In genomic region chr7:134985894-134986362, GRCh38 we compare ENCODE assay signal across 8 cellular contexts. TPM values are rescaled to one million over a fixed set of nuclear protein-coding genes. Genes with fewer than 3 reads are reported as not detected.
DNase-seq lines count a peak whose midpoint lies in the region; ATAC-seq and TF ChIP-seq lines count a peak whose summit lies in the region.

No MANE protein-coding gene starts in this region.

- WGBS in SK-N-SH (ENCODE audit: low lambda C conversion rate), result 52% methylated on average over 8 of the region's 8 CpGs
- 61% methylated on average over 8 of the region's 8 CpGs for WGBS in hepatocyte (ENCODE audit: low lambda C conversion rate, missing lambda C conversion rate)
- WGBS in stomach, 5 donors, result 48 to 52% (median 51%) methylated on average over 8 of the region's 8 CpGs

- no peak for TF ChIP-seq EP300 in SK-N-SH (IDR thresholded peaks at IDR 0.05; ENCODE audit: borderline replicate concordance in 1 of 2, low read depth in 1 of 2, low read length in 1 of 2)
- TF ChIP-seq EP300 in stomach (IDR thresholded peaks at IDR 0.05), result no peak

- TF ChIP-seq CTCF in HFFc6 (IDR thresholded peaks at IDR 0.05) (no peak), SK-N-SH (IDR thresholded peaks at IDR 0.05) (no peak), hepatocyte (IDR thresholded peaks at IDR 0.05; ENCODE audit: poor library complexity) (no peak), stomach (IDR thresholded peaks at IDR 0.05) (no peak)

- peak overlapping the region; percentile 94 for H2AFZ ChIP-seq in SK-N-SH (ENCODE audit: low read depth)
- peak overlapping the region; percentile 79 for H2AFZ ChIP-seq in hepatocyte

- POLR2A ChIA-PET in SK-N-SH (lab: Yijun Ruan, JAX), result interaction anchor here (0.8 to 1.7 kb wide), 5 partner anchors 16 to 528 kb away, joined by 3 to 6 read pairs (median 3); partner anchors contain the start of genes AKR1B1 and CYREN

- intact Hi-C loops in stomach (cut with DNase I; ENCODE audit: low total_unique reads), result no loop called here

- CTCF ChIA-PET in SK-N-SH (lab: Yijun Ruan, JAX), result interaction anchor here (0.7 to 3.2 kb wide), 20 partner anchors 9 to 438 kb away, joined by 3 to 12 read pairs (median 4); partner anchors contain the start of gene CYREN

- peak overlapping the region; percentile 98 for H3K4me3 ChIP-seq in SK-N-SH (ENCODE audit: low read depth in 2 of 2, low read length in 1 of 2)
- H3K4me3 ChIP-seq in hepatocyte, result no peak overlapping the region
- peak overlapping the region; percentile 60 to 76 (median 70) for H3K4me3 ChIP-seq in stomach

- peak overlapping the region; percentile 93 for H3K4me2 ChIP-seq in SK-N-SH
- H3K4me2 ChIP-seq in hepatocyte, result peak overlapping the region; percentile 76

- H3K9me3 ChIP-seq in SK-N-SH, result 0 out of 2 replicates have a peak, but pooled peaks cover 4% of the 10 kb centered on the region
- H3K9me3 ChIP-seq in hepatocyte (ENCODE audit: low read depth), result no peaks in the 10 kb centered on the region
- H3K9me3 ChIP-seq in stomach, result no peaks in the 10 kb centered on the region

- TF ChIP-seq POLR2A in stomach (IDR thresholded peaks at IDR 0.05), result no peak

- no peak for DNase-seq in HFFc6
- no peak for DNase-seq in SK-N-SH
- no peak for DNase-seq in hepatocyte (ENCODE audit: low spot score)
- DNase-seq in stomach, result no peak
- DNase-seq in SW480 (ENCODE audit: low spot score), result no peak
- DNase-seq in RKO (ENCODE audit: low spot score), result no peak
- no peak for DNase-seq in GM03348 (ENCODE audit: low spot score)

- no peaks in the 10 kb centered on the region for H3F3A ChIP-seq in SK-N-SH (replicated peaks; ENCODE audit: insufficient read depth)

- H3K9ac ChIP-seq in SK-N-SH, result peak overlapping the region; percentile 79

- H3K9me2 ChIP-seq in SK-N-SH (no peaks in the 10 kb centered on the region; the same call in 1 of the 2 replicates), hepatocyte (replicated peaks; ENCODE audit: insufficient read depth) (no peaks in the 10 kb centered on the region)

- peaks cover 30% of the 10 kb centered on the region for H3K4me1 Mint-ChIP-seq in HFFc6 (ENCODE audit: low read depth)

- H4K20me1 ChIP-seq in SK-N-SH (ENCODE audit: insufficient read depth), result no peaks in the 10 kb centered on the region
- H4K20me1 ChIP-seq in hepatocyte (ENCODE audit: insufficient read depth, poor library complexity, severe bottlenecking), result no peaks in the 10 kb centered on the region

- peak overlapping the region; percentile 98 for H3K4me3 Mint-ChIP-seq in HFFc6

- H3K27ac ChIP-seq in SK-N-SH (ENCODE audit: low read depth in 2 of 2, low read length in 1 of 2), result peak overlapping the region; percentile 71 to 96
- peak overlapping the region; percentile 89 for H3K27ac ChIP-seq in hepatocyte
- H3K27ac ChIP-seq in stomach, result peak overlapping the region; percentile 86 to 96 (median 94)

- no peak for TF ChIP-seq RAD21 in SK-N-SH (IDR thresholded peaks at IDR 0.05; ENCODE audit: low read length)

- H3K27me3 ChIP-seq in SK-N-SH (ENCODE audit: insufficient read depth) (no peaks in the 10 kb centered on the region), hepatocyte (no peaks in the 10 kb centered on the region), stomach (no peaks in the 10 kb centered on the region)

- H3K4me1 ChIP-seq in SK-N-SH (ENCODE audit: control insufficient read depth in 1 of 2, insufficient read depth in 2 of 2, low read depth in 1 of 2, low read length in 1 of 2) (peaks cover 0 to 14% of the 10 kb centered on the region in 2 experiments; a peak in 1 of 4 replicates), hepatocyte (ENCODE audit: insufficient read depth) (peaks cover 2% of the 10 kb centered on the region), stomach (peaks cover 9 to 41% (median 30%) of the 10 kb centered on the region in 4 donors)

- peaks cover 15% of the 10 kb centered on the region; the same call in 1 of the 2 replicates for H3K36me3 Mint-ChIP-seq in HFFc6 (ENCODE audit: low read depth)

- peak; percentile 26 for ATAC-seq in GM18499 (IDR thresholded peaks at IDR 0.05; ENCODE audit: insufficient read depth, unreplicated experiment)

- H3K27me3 Mint-ChIP-seq in HFFc6 (ENCODE audit: insufficient read depth), result peaks cover 29% of the 10 kb centered on the region

- peak overlapping the region; percentile 97 for H3K27ac Mint-ChIP-seq in HFFc6

- peaks cover 13% of the 10 kb centered on the region for H3K9me3 Mint-ChIP-seq in HFFc6

- peaks cover 21% of the 10 kb centered on the region for H3K79me2 ChIP-seq in SK-N-SH (ENCODE audit: insufficient read depth)
- H3K79me2 ChIP-seq in hepatocyte, result peaks cover 36% of the 10 kb centered on the region

- H3K36me3 ChIP-seq in SK-N-SH (replicated peaks in 1 of 2; ENCODE audit: control insufficient read depth in 1 of 2, insufficient read depth in 2 of 2, low read length in 1 of 2) (peaks cover 17 to 22% of the 10 kb centered on the region in 2 experiments), hepatocyte (replicated peaks; ENCODE audit: insufficient read depth, low read depth) (no peaks in the 10 kb centered on the region), stomach (peaks cover 0 to 3% (median 0%) of the 10 kb centered on the region in 4 donors)

TF ChIP-seq in SK-N-SH, 30 proteins besides CTCF, POLR2A, EP300 and RAD21:
- TF ChIP-seq RFX5 (IDR thresholded peaks at IDR 0.05; ENCODE audit: low read length) (no peak), USF2 (IDR thresholded peaks at IDR 0.05; ENCODE audit: borderline replicate concordance, low read depth, low read length) (no peak), CHD2 (IDR thresholded peaks at IDR 0.05; ENCODE audit: low read length, partially characterized antibody) (no peak), TCF12 (IDR thresholded peaks at IDR 0.05) (no peak), GATA2 (CRISPR knock-in tag; IDR thresholded peaks at IDR 0.05) (no peak), ELF1 (IDR thresholded peaks at IDR 0.05) (no peak), YY1 (IDR thresholded peaks at IDR 0.05; ENCODE audit: low read depth) (no peak), MAX (IDR thresholded peaks at IDR 0.05; ENCODE audit: low read depth) (no peak), NRF1 (IDR thresholded peaks at IDR 0.05; ENCODE audit: low read depth, low read length) (no peak), SIN3A (IDR thresholded peaks at IDR 0.05; ENCODE audit: borderline replicate concordance, low read depth, low read length) (no peak)
- TF ChIP-seq, protein P1, sequence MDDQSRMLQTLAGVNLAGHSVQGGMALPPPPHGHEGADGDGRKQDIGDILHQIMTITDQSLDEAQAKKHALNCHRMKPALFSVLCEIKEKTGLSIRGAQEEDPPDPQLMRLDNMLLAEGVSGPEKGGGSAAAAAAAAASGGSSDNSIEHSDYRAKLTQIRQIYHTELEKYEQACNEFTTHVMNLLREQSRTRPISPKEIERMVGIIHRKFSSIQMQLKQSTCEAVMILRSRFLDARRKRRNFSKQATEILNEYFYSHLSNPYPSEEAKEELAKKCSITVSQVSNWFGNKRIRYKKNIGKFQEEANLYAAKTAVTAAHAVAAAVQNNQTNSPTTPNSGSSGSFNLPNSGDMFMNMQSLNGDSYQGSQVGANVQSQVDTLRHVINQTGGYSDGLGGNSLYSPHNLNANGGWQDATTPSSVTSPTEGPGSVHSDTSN (IDR thresholded peaks at IDR 0.05), result no peak

RNA-seq across cellular contexts. Expression of gene AGBL3, which starts 0.4 kb away (rescaled TPM):
- under 1 TPM; 0.38 to 0.76 (median 0.68) TPM for total RNA-seq in HFFc6 (2021; fragmentation: NEBNext Ultra II Directional; extraction: Animal tissue kit (Norgen Biotek cat#: 25700))
- polyA plus RNA-seq in SK-N-SH (2012; rRNA removed) (0.35 and 0.91 TPM in 2 replicates), hepatocyte (2.3 and 3.4 TPM in 2 replicates), stomach (1 to 10 TPM in 2 of 3 donors, under 1 TPM in 1; 0.93 to 1.4 (median 1.2) TPM)
- 0.36 and 0.67 TPM in 2 replicates for polyA plus RNA-seq in SK-N-SH (2012; cell fraction: cytosol; rRNA removed)
- 0.62 and 1.2 TPM in 2 replicates for polyA plus RNA-seq in SK-N-SH (2012; cell fraction: nucleus; rRNA removed)
- total RNA-seq in hepatocyte (4.4 and 6.4 TPM in 2 replicates), stomach (1 to 10 TPM in 2 of 5 donors, under 1 TPM in 1, not detected in 2; 0.29 to 8.4 (median 2.9) TPM)
